ENCODE assay signal across 12 cellular contexts in the genomic region with DNA sequence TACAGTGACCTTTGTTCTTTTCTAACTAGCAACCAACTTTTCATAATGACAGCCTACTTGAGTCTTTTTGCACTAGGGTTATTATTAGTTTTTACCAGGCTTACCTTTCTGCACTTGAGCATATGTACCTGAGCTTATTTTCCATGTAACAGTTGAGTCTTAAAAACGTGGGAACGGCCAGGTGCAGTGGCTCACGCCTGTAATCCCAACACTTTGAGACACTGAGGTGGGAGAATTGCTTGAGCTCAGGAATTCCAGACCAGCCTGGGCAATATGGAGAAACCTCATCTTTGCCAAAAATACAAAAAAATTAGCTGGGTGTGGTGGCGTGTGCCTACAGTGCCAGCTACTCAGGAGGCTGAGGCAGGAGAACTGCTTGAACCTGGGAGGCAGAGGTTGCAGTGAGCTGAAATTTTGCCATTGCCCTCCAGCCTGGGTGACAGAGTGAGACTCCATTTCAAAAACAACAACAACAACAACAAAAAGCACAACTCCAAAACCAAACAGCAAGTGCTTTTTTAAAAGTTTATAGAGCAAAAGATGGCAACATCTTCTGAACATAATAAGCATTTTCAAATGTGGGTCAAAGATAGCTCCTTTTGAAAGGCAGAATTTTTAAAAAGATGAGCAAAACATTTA. TPM values are rescaled to one million over a fixed set of nuclear protein-coding genes. Genes with fewer than 3 reads are reported as not detected.
DNase-seq lines count a peak whose midpoint lies in the region; ATAC-seq and TF ChIP-seq lines count a peak whose summit lies in the region.
"Had no signal": no experiment of that assay in that cellular context is flagged by ENCODE, and none has a peak within 500 bp of the region (broad histone marks: within the 10 kb centered on the region; RNA-seq: fewer than 3 reads in every experiment).

No MANE protein-coding gene starts in this region.

- no peaks in the 10 kb centered on the region for H4K20me1 ChIP-seq in mammary epithelial cell (ENCODE audit: insufficient read depth, low read length)

- peak overlapping the region; percentile 86 for H2AFZ ChIP-seq in mammary epithelial cell (ENCODE audit: low read depth, low read length)

- CTCF ChIA-PET in mammary epithelial cell (lab: Charles Lee; ENCODE audit: low non-redundant PET): no interaction called here

- peak overlapping the region; percentile 4 for H3K4me3 Mint-ChIP-seq in neural crest cell
- H3K4me3 Mint-ChIP-seq: activated CD8-positive, alpha-beta T cell treated with anti-CD3 and anti-CD28 coated beads for 36 hours had no signal

- peaks cover 23% of the 10 kb centered on the region for H3K4me1 Mint-ChIP-seq in neural crest cell

- H3K27ac ChIP-seq in heart right ventricle: peak overlapping the region in 8 of 10 donors; percentile 6 to 82 (median 60)
- peak overlapping the region; percentile 89 for H3K27ac ChIP-seq in mammary epithelial cell (ENCODE audit: insufficient read depth, low read depth, low read length)
- H3K27ac ChIP-seq in uterus: peak overlapping the region; percentile 57 to 68

- no peak for DNase-seq in heart right ventricle
- DNase-seq in Right ventricle myocardium superior: no peak
- peak; percentile 4 for DNase-seq in mammary epithelial cell
- DNase-seq in neural crest cell (ENCODE audit: low read depth, low spot score): no peak
- no peak for DNase-seq in uterus
- DNase-seq in sciatic nerve (ENCODE audit: low spot score): no peak
- DNase-seq: activated CD8-positive, alpha-beta T cell treated with anti-CD3 and anti-CD28 coated beads for 36 hours; activated gamma-delta T cell; MM.1S had no signal

- H3K27me3 Mint-ChIP-seq in neural crest cell (ENCODE audit: low read depth): no peaks in the 10 kb centered on the region
- H3K27me3 Mint-ChIP-seq: activated CD8-positive, alpha-beta T cell treated with anti-CD3 and anti-CD28 coated beads for 36 hours had no signal

- H3K4me1 ChIP-seq in heart right ventricle (peaks cover 5 to 40% (median 31%) of the 10 kb centered on the region in 9 donors), mammary epithelial cell (ENCODE audit: insufficient read depth, low read length) (peaks cover 22% of the 10 kb centered on the region), uterus (peaks cover 0 to 14% of the 10 kb centered on the region in 2 donors)

- peak overlapping the region; percentile 69 for H3K9ac ChIP-seq in mammary epithelial cell (ENCODE audit: insufficient read depth, low read length)

- peak overlapping the region; percentile 54 for H3K27ac Mint-ChIP-seq in neural crest cell (ENCODE audit: unreplicated experiment)
- H3K27ac Mint-ChIP-seq: activated CD8-positive, alpha-beta T cell treated with anti-CD3 and anti-CD28 coated beads for 36 hours had no signal

- H3K27me3 ChIP-seq in heart right ventricle: no peaks in the 10 kb centered on the region
- H3K27me3 ChIP-seq in mammary epithelial cell (ENCODE audit: insufficient read depth, low read length): no peaks in the 10 kb centered on the region
- H3K27me3 ChIP-seq in uterus: no peaks in the 10 kb centered on the region

- H3K4me2 ChIP-seq in mammary epithelial cell (ENCODE audit: insufficient read depth, low read depth, low read length): peak overlapping the region; percentile 76

- no peak for TF ChIP-seq CTCF in heart right ventricle (IDR thresholded peaks at IDR 0.05)
- TF ChIP-seq CTCF in mammary epithelial cell (conservative IDR thresholded peaks at IDR 0.05 in 1 of 2, IDR thresholded peaks at IDR 0.05 in 1 of 2; ENCODE audit: extremely low read depth in 1 of 2, insufficient read depth in 1 of 2, low read depth in 1 of 2, low read length in 2 of 2): no peak
- TF ChIP-seq CTCF in neural crest cell (conservative IDR thresholded peaks at IDR 0.05): no peak
- TF ChIP-seq CTCF in uterus (IDR thresholded peaks at IDR 0.05): no peak

- 89 to 91% methylated on average over 4 of the region's 4 CpGs for WGBS in heart right ventricle, 2 donors
- 36% methylated on average over 3 of the region's 4 CpGs for WGBS in mammary epithelial cell (ENCODE audit: low coverage, missing lambda C conversion rate)

- H3K36me3 ChIP-seq in heart right ventricle (no peaks in the 10 kb centered on the region), mammary epithelial cell (ENCODE audit: insufficient read depth, low read length) (no peaks in the 10 kb centered on the region), uterus (no peaks in the 10 kb centered on the region)

- intact Hi-C loops in heart right ventricle (cut with DNase I): loop anchor here in 3 of 10 donors (5.0 to 10.0 kb wide), 3 partner anchors 114 to 166 kb away; a partner anchor contains a TSS
- intact Hi-C loops in Right ventricle myocardium superior (cut with DNase I): no loop called here
- intact Hi-C loops in mammary epithelial cell (cut with micrococcal nuclease): no loop called here
- intact Hi-C loops in uterus (cut with DNase I; ENCODE audit: low total_unique reads): no loop called here
- intact Hi-C loops in sciatic nerve (cut with DNase I): no loop called here

- H3K36me3 Mint-ChIP-seq in neural crest cell (ENCODE audit: low read depth): no peaks in the 10 kb centered on the region

- no TSS peak for BruUV-seq in mammary epithelial cell (replicated peaks; lab: Mats Ljungman, UMichigan)

- H3K4me3 ChIP-seq in heart right ventricle: no peak overlapping the region
- H3K4me3 ChIP-seq in mammary epithelial cell (replicated peaks in 1 of 3; ENCODE audit: insufficient read depth in 1 of 3, low read depth in 2 of 3, low read length in 3 of 3): no peak overlapping the region
- H3K4me3 ChIP-seq in uterus: no peak overlapping the region

- H3K9me3 ChIP-seq in heart right ventricle (no peaks in the 10 kb centered on the region), mammary epithelial cell (replicated peaks; ENCODE audit: insufficient read depth, low read length) (no peaks in the 10 kb centered on the region), uterus (no peaks in the 10 kb centered on the region)

- dilution Hi-C loops in mammary epithelial cell (cut with HindIII; ENCODE audit: low sequenced_read_pairs): no loop called here

- H3K9me3 Mint-ChIP-seq in neural crest cell: peaks cover 5% of the 10 kb centered on the region
- H3K9me3 Mint-ChIP-seq: activated CD8-positive, alpha-beta T cell treated with anti-CD3 and anti-CD28 coated beads for 36 hours had no signal

- in situ Hi-C loops in mammary epithelial cell (cut with MboI; ENCODE audit: low sequenced_read_pairs in 2 of 2): no loop called here

- TF ChIP-seq POLR2A in uterus (IDR thresholded peaks at IDR 0.05): no peak

- ATAC-seq in heart right ventricle (no peak), Right ventricle myocardium superior (ENCODE audit: poor library complexity) (no peak), GM19395 (IDR thresholded peaks at IDR 0.05; ENCODE audit: unreplicated experiment) (no peak), esophagus mucosa (no peak), sciatic nerve (no peak)
- ATAC-seq: activated CD8-positive, alpha-beta T cell treated with anti-CD3 and anti-CD28 coated beads for 36 hours had no signal

- no peaks in the 10 kb centered on the region for H3K79me2 ChIP-seq in mammary epithelial cell (ENCODE audit: insufficient read depth, low read length)

RNA-seq across cellular contexts. Expression of a gene that starts 57.1 kb away (rescaled TPM):
- total RNA-seq in heart right ventricle: 1 to 10 TPM in 3 of 10 donors, under 1 TPM in 7; 0.36 to 5.3 (median 0.75) TPM
- polyA plus RNA-seq in heart right ventricle: under 1 TPM; 0.10 to 0.15 TPM
- 0.75 TPM for total RNA-seq in Right ventricle myocardium superior
- not detected for total RNA-seq in mammary epithelial cell
- not detected for polyA plus RNA-seq in mammary epithelial cell
- polyA minus RNA-seq in mammary epithelial cell: not detected
- total RNA-seq in neural crest cell: not detected in 2 replicates
- total RNA-seq in uterus: 1 to 10 TPM in 2 of 4 donors, under 1 TPM in 1, not detected in 1; 0.49 to 7.4 (median 1.5) TPM
- total RNA-seq in esophagus mucosa: 0.28 TPM
- 3.4 TPM for total RNA-seq in sciatic nerve
- polyA plus RNA-seq: AG04450 had no signal
